29 cellular contexts compared by ENCODE assay signal in genomic region chr2:44566059-44566458, GRCh38.
"Had no signal": no experiment of that assay in that cellular context is flagged by ENCODE, and none has a peak within 500 bp of the region (broad histone marks: within the 10 kb centered on the region; RNA-seq: fewer than 3 reads in every experiment).

No MANE protein-coding gene starts in this region.

- ATAC-seq: activated CD4-positive, alpha-beta T cell treated with anti-CD3 and anti-CD28 coated beads for 36 hours; activated CD4-positive, CD25-positive, alpha-beta regulatory T cell treated with anti-CD3 and anti-CD28 coated beads, Interleukin-2, amount 50 U/mL, for 24 hours; activated CD8-positive, alpha-beta T cell treated with anti-CD3 and anti-CD28 coated beads, Interleukin-2, amount 10 ng/mL, durations not matched to agents 7 days and 5 days; activated naive CD4-positive, alpha-beta T cell treated with anti-CD3 and anti-CD28 coated beads, Interleukin-2, amount 50 U/mL, for 72 hours; activated T-cell treated with anti-CD3 and anti-CD28 coated beads, Interleukin-2, amount 50 U/mL, for 4 hours; body of pancreas; PC-3; WTC11 had no signal

- H3K27ac ChIP-seq: adrenal gland, body of pancreas, breast epithelium, Peyer's patch, SJSA1 had no signal

- H3K9me3 ChIP-seq: adrenal gland, body of pancreas, breast epithelium, Peyer's patch, SJSA1 had no signal

- DNase-seq: activated CD4-positive, alpha-beta T cell treated with anti-CD3 and anti-CD28 coated beads for 36 hours; activated CD4-positive, alpha-beta T cell treated with anti-CD3 and anti-CD28 coated beads, Interleukin-2, amount 10 ng/mL, durations not matched to agents 7 days and 5 days; activated CD4-positive, alpha-beta T cell treated with anti-CD3 and anti-CD28 coated beads, Interleukin-2, amount 50 U/mL, for 48 hours; activated CD8-positive, alpha-beta T cell treated with anti-CD3 and anti-CD28 coated beads, Interleukin-2, amount 10 ng/mL, durations not matched to agents 7 days and 5 days; activated gamma-delta T cell treated with Interleukin-2 at 50 U/mL for 16 hours; activated naive CD4-positive, alpha-beta T cell treated with anti-CD3 and anti-CD28 coated beads for 36 hours; activated T-cell treated with anti-CD3 and anti-CD28 coated beads, Interleukin-2, amount 50 U/mL, for 4 hours; adrenal gland; body of pancreas; cerebellar nuclear complex; Karpas-422; KBM-7; NCI-H1105; NCI-H1417 treated with DMSO at 0.1 percent for 48 hours; NCI-H2029; NCI-H345; NCI-H510A; NCI-H526; NCI-H774; PC-3; Peyer's patch; RPMI8226; SHP77 treated with DMSO at 0.1 percent for 48 hours; T1000 had no signal

- H3K27me3 ChIP-seq: adrenal gland, body of pancreas, breast epithelium, Peyer's patch, SJSA1 had no signal

- H3K4me1 ChIP-seq: adrenal gland, body of pancreas, breast epithelium, Peyer's patch, SJSA1 had no signal

- H3K36me3 ChIP-seq: adrenal gland, Peyer's patch, SJSA1 had no signal

- H3K4me3 ChIP-seq: adrenal gland, body of pancreas, breast epithelium, Peyer's patch, SJSA1 had no signal
